Comparison of ENCODE assay signal across 1 cellular context in genomic region chr14:32087173-32087861, GRCh38.
A peak's percentile ranks its signal among the peaks of the same experiment; 100 is the strongest.
TF ChIP-seq lines count a peak whose summit lies in the region.

No MANE protein-coding gene starts in this region.

TF ChIP-seq in HEK293, 187 proteins besides CTCF, POLR2A, EP300 and RAD21 (continued from another document):
- peak; percentile 73 for TF ChIP-seq PRDM6 (tag by site-specific recombination; IDR thresholded peaks at IDR 0.05)
- TF ChIP-seq ZNF600 (tag by site-specific recombination; IDR thresholded peaks at IDR 0.05), result 0 out of 2 replicates have a peak, but pooled peaks have one; percentile 45
- TF ChIP-seq ZNF10 (tag by site-specific recombination; IDR thresholded peaks at IDR 0.05), result no peak
- no peak for TF ChIP-seq ZNF184 (tag by site-specific recombination; IDR thresholded peaks at IDR 0.05)
- peak; percentile 87 for TF ChIP-seq MYNN (tag by site-specific recombination; IDR thresholded peaks at IDR 0.05; ENCODE audit: borderline replicate concordance)
- no peak for TF ChIP-seq HIC1 (tag by site-specific recombination; IDR thresholded peaks at IDR 0.05)
- TF ChIP-seq ZNF202 (tag by site-specific recombination; IDR thresholded peaks at IDR 0.05; ENCODE audit: borderline replicate concordance), result no peak
- no peak for TF ChIP-seq ZNF18 (tag by site-specific recombination; IDR thresholded peaks at IDR 0.05)
- no peak for TF ChIP-seq ZNF350 (tag by site-specific recombination; IDR thresholded peaks at IDR 0.05)
- 0 out of 2 replicates have a peak, but pooled peaks have one; percentile 32 for TF ChIP-seq ZNF24 (tag by site-specific recombination; IDR thresholded peaks at IDR 0.05)
- TF ChIP-seq ZBTB10 (tag by site-specific recombination; IDR thresholded peaks at IDR 0.05), result no peak
- TF ChIP-seq ZNF274 (IDR thresholded peaks at IDR 0.05; ENCODE audit: low read length), result no peak
- no peak for TF ChIP-seq ZNF274 (tag by site-specific recombination; IDR thresholded peaks at IDR 0.05; ENCODE audit: borderline replicate concordance)
- TF ChIP-seq ZFP3 (tag by site-specific recombination; IDR thresholded peaks at IDR 0.05; ENCODE audit: low read depth), result no peak
- no peak for TF ChIP-seq ZNF155 (tag by site-specific recombination; IDR thresholded peaks at IDR 0.05)
- TF ChIP-seq ZNF654 (tag by site-specific recombination; IDR thresholded peaks at IDR 0.05; ENCODE audit: low read depth), result no peak
- TF ChIP-seq ZNF561 (tag by site-specific recombination; IDR thresholded peaks at IDR 0.05; ENCODE audit: borderline replicate concordance), result 0 out of 2 replicates have a peak, but pooled peaks have one; percentile 22
- TF ChIP-seq SP3 (tag by site-specific recombination; IDR thresholded peaks at IDR 0.05), result peak; percentile 19; the same call in 1 of the 2 replicates
- TF ChIP-seq ZNF433 (tag by site-specific recombination; IDR thresholded peaks at IDR 0.05; ENCODE audit: low read depth), result no peak
- TF ChIP-seq ZNF341 (tag by site-specific recombination; IDR thresholded peaks at IDR 0.05; ENCODE audit: low read depth), result peak; percentile 36; the same call in 1 of the 2 replicates
- no peak for TF ChIP-seq ZNF214 (tag by site-specific recombination; IDR thresholded peaks at IDR 0.05; ENCODE audit: borderline replicate concordance)
- TF ChIP-seq ZBTB20 (tag by site-specific recombination; IDR thresholded peaks at IDR 0.05), result no peak
- peak; percentile 28; the same call in 1 of the 2 replicates for TF ChIP-seq ZBTB21 (tag by site-specific recombination; IDR thresholded peaks at IDR 0.05)
- TF ChIP-seq ZNF645 (tag by site-specific recombination; IDR thresholded peaks at IDR 0.05), result no peak
- no peak for TF ChIP-seq ZNF335 (tag by site-specific recombination; conservative IDR thresholded peaks at IDR 0.05)
- no peak for TF ChIP-seq ZNF121 (tag by site-specific recombination; IDR thresholded peaks at IDR 0.05)
- no peak for TF ChIP-seq ZNF423 (tag by site-specific recombination; IDR thresholded peaks at IDR 0.05)
- TF ChIP-seq ZNF701 (tag by site-specific recombination; IDR thresholded peaks at IDR 0.05), result no peak
- 0 out of 2 replicates have a peak, but pooled peaks have one; percentile 22 for TF ChIP-seq GLIS1 (tag by site-specific recombination; IDR thresholded peaks at IDR 0.05)
- TF ChIP-seq ZNF416 (tag by site-specific recombination; IDR thresholded peaks at IDR 0.05), result no peak
- no peak for TF ChIP-seq SCRT1 (tag by site-specific recombination; IDR thresholded peaks at IDR 0.05; ENCODE audit: borderline replicate concordance)
- TF ChIP-seq KLF9 (tag by site-specific recombination; IDR thresholded peaks at IDR 0.05; ENCODE audit: low read depth), result no peak
- TF ChIP-seq ZNF140 (tag by site-specific recombination; IDR thresholded peaks at IDR 0.05), result no peak
- no peak for TF ChIP-seq KLF7 (tag by site-specific recombination; IDR thresholded peaks at IDR 0.05; ENCODE audit: borderline replicate concordance)
- peak; percentile 59; the same call in 1 of the 2 replicates for TF ChIP-seq ZNF629 (tag by site-specific recombination; IDR thresholded peaks at IDR 0.05)
- peak; percentile 59 for TF ChIP-seq ZIC2 (tag by site-specific recombination; IDR thresholded peaks at IDR 0.05)
- TF ChIP-seq ZNF132 (tag by site-specific recombination; IDR thresholded peaks at IDR 0.05; ENCODE audit: borderline replicate concordance), result no peak
- 0 out of 2 replicates have a peak, but pooled peaks have one; percentile 3 for TF ChIP-seq ATF2 (tag by site-specific recombination; IDR thresholded peaks at IDR 0.05; ENCODE audit: low read depth)
- no peak for TF ChIP-seq TCF7L2 (IDR thresholded peaks at IDR 0.05; ENCODE audit: borderline replicate concordance, low read depth, low read length)
- TF ChIP-seq OSR2 (tag by site-specific recombination; IDR thresholded peaks at IDR 0.05), result peak; percentile 44
- TF ChIP-seq WT1 (tag by site-specific recombination; IDR thresholded peaks at IDR 0.05), result peak; percentile 81
- TF ChIP-seq ZNF366 (tag by site-specific recombination; conservative IDR thresholded peaks at IDR 0.05), result peak; percentile 61
